Comparison of ENCODE assay signal across 1 cellular context in genomic region chr11:118002010-118002540, GRCh38.
TF ChIP-seq lines count a peak whose summit lies in the region.

No MANE protein-coding gene starts in this region.

TF ChIP-seq in K562, 482 proteins besides CTCF, POLR2A, EP300 and RAD21 (continued from another document and continues in another):
- TF ChIP-seq, protein P1, sequence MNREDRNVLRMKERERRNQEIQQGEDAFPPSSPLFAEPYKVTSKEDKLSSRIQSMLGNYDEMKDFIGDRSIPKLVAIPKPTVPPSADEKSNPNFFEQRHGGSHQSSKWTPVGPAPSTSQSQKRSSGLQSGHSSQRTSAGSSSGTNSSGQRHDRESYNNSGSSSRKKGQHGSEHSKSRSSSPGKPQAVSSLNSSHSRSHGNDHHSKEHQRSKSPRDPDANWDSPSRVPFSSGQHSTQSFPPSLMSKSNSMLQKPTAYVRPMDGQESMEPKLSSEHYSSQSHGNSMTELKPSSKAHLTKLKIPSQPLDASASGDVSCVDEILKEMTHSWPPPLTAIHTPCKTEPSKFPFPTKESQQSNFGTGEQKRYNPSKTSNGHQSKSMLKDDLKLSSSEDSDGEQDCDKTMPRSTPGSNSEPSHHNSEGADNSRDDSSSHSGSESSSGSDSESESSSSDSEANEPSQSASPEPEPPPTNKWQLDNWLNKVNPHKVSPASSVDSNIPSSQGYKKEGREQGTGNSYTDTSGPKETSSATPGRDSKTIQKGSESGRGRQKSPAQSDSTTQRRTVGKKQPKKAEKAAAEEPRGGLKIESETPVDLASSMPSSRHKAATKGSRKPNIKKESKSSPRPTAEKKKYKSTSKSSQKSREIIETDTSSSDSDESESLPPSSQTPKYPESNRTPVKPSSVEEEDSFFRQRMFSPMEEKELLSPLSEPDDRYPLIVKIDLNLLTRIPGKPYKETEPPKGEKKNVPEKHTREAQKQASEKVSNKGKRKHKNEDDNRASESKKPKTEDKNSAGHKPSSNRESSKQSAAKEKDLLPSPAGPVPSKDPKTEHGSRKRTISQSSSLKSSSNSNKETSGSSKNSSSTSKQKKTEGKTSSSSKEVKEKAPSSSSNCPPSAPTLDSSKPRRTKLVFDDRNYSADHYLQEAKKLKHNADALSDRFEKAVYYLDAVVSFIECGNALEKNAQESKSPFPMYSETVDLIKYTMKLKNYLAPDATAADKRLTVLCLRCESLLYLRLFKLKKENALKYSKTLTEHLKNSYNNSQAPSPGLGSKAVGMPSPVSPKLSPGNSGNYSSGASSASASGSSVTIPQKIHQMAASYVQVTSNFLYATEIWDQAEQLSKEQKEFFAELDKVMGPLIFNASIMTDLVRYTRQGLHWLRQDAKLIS (CRISPR knock-in tag; IDR thresholded peaks at IDR 0.05) = no peak
- TF ChIP-seq BMI1 (IDR thresholded peaks at IDR 0.05; ENCODE audit: low read length) = no peak
- TF ChIP-seq, protein P2, sequence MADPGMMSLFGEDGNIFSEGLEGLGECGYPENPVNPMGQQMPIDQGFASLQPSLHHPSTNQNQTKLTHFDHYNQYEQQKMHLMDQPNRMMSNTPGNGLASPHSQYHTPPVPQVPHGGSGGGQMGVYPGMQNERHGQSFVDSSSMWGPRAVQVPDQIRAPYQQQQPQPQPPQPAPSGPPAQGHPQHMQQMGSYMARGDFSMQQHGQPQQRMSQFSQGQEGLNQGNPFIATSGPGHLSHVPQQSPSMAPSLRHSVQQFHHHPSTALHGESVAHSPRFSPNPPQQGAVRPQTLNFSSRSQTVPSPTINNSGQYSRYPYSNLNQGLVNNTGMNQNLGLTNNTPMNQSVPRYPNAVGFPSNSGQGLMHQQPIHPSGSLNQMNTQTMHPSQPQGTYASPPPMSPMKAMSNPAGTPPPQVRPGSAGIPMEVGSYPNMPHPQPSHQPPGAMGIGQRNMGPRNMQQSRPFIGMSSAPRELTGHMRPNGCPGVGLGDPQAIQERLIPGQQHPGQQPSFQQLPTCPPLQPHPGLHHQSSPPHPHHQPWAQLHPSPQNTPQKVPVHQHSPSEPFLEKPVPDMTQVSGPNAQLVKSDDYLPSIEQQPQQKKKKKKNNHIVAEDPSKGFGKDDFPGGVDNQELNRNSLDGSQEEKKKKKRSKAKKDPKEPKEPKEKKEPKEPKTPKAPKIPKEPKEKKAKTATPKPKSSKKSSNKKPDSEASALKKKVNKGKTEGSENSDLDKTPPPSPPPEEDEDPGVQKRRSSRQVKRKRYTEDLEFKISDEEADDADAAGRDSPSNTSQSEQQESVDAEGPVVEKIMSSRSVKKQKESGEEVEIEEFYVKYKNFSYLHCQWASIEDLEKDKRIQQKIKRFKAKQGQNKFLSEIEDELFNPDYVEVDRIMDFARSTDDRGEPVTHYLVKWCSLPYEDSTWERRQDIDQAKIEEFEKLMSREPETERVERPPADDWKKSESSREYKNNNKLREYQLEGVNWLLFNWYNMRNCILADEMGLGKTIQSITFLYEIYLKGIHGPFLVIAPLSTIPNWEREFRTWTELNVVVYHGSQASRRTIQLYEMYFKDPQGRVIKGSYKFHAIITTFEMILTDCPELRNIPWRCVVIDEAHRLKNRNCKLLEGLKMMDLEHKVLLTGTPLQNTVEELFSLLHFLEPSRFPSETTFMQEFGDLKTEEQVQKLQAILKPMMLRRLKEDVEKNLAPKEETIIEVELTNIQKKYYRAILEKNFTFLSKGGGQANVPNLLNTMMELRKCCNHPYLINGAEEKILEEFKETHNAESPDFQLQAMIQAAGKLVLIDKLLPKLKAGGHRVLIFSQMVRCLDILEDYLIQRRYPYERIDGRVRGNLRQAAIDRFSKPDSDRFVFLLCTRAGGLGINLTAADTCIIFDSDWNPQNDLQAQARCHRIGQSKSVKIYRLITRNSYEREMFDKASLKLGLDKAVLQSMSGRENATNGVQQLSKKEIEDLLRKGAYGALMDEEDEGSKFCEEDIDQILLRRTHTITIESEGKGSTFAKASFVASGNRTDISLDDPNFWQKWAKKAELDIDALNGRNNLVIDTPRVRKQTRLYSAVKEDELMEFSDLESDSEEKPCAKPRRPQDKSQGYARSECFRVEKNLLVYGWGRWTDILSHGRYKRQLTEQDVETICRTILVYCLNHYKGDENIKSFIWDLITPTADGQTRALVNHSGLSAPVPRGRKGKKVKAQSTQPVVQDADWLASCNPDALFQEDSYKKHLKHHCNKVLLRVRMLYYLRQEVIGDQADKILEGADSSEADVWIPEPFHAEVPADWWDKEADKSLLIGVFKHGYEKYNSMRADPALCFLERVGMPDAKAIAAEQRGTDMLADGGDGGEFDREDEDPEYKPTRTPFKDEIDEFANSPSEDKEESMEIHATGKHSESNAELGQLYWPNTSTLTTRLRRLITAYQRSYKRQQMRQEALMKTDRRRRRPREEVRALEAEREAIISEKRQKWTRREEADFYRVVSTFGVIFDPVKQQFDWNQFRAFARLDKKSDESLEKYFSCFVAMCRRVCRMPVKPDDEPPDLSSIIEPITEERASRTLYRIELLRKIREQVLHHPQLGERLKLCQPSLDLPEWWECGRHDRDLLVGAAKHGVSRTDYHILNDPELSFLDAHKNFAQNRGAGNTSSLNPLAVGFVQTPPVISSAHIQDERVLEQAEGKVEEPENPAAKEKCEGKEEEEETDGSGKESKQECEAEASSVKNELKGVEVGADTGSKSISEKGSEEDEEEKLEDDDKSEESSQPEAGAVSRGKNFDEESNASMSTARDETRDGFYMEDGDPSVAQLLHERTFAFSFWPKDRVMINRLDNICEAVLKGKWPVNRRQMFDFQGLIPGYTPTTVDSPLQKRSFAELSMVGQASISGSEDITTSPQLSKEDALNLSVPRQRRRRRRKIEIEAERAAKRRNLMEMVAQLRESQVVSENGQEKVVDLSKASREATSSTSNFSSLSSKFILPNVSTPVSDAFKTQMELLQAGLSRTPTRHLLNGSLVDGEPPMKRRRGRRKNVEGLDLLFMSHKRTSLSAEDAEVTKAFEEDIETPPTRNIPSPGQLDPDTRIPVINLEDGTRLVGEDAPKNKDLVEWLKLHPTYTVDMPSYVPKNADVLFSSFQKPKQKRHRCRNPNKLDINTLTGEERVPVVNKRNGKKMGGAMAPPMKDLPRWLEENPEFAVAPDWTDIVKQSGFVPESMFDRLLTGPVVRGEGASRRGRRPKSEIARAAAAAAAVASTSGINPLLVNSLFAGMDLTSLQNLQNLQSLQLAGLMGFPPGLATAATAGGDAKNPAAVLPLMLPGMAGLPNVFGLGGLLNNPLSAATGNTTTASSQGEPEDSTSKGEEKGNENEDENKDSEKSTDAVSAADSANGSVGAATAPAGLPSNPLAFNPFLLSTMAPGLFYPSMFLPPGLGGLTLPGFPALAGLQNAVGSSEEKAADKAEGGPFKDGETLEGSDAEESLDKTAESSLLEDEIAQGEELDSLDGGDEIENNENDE (IDR thresholded peaks at IDR 0.05; ENCODE audit: low read depth, low read length) = no peak
- no peak for TF ChIP-seq TFAM (CRISPR knock-in tag; conservative IDR thresholded peaks at IDR 0.05)
- TF ChIP-seq SP2 (IDR thresholded peaks at IDR 0.05; ENCODE audit: extremely low read depth, low read depth, low read length, poor library complexity, severe bottlenecking) = no peak
- TF ChIP-seq, protein P3, sequence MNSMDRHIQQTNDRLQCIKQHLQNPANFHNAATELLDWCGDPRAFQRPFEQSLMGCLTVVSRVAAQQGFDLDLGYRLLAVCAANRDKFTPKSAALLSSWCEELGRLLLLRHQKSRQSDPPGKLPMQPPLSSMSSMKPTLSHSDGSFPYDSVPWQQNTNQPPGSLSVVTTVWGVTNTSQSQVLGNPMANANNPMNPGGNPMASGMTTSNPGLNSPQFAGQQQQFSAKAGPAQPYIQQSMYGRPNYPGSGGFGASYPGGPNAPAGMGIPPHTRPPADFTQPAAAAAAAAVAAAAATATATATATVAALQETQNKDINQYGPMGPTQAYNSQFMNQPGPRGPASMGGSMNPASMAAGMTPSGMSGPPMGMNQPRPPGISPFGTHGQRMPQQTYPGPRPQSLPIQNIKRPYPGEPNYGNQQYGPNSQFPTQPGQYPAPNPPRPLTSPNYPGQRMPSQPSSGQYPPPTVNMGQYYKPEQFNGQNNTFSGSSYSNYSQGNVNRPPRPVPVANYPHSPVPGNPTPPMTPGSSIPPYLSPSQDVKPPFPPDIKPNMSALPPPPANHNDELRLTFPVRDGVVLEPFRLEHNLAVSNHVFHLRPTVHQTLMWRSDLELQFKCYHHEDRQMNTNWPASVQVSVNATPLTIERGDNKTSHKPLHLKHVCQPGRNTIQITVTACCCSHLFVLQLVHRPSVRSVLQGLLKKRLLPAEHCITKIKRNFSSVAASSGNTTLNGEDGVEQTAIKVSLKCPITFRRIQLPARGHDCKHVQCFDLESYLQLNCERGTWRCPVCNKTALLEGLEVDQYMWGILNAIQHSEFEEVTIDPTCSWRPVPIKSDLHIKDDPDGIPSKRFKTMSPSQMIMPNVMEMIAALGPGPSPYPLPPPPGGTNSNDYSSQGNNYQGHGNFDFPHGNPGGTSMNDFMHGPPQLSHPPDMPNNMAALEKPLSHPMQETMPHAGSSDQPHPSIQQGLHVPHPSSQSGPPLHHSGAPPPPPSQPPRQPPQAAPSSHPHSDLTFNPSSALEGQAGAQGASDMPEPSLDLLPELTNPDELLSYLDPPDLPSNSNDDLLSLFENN (IDR thresholded peaks at IDR 0.05; ENCODE audit: low read depth in 2 of 2, low read length in 2 of 2) = no peak
- TF ChIP-seq ZNF253 (CRISPR knock-in tag; conservative IDR thresholded peaks at IDR 0.05) = no peak
- peak; percentile 80 for TF ChIP-seq TAF7 (tag; IDR thresholded peaks at IDR 0.05)
- no peak for TF ChIP-seq LCOR (CRISPR knock-in tag; IDR thresholded peaks at IDR 0.05)
- TF ChIP-seq KDM5B (IDR thresholded peaks at IDR 0.05; ENCODE audit: insufficient replicate concordance, low read depth, low read length) = no peak
- TF ChIP-seq PML (IDR thresholded peaks at IDR 0.05; ENCODE audit: low read length) = no peak
- peak; percentile 85 for TF ChIP-seq SMAD3 (CRISPR knock-in tag; conservative IDR thresholded peaks at IDR 0.05)
- TF ChIP-seq SAFB2 (IDR thresholded peaks at IDR 0.05; ENCODE audit: borderline replicate concordance, low read depth, low read length, severe bottlenecking) = no peak
- peak; percentile 53 for TF ChIP-seq MAFG (tag; conservative IDR thresholded peaks at IDR 0.05)
- 0 out of 2 replicates have a peak, but pooled peaks have one; percentile 14 for TF ChIP-seq GABPB2 (CRISPR knock-in tag; conservative IDR thresholded peaks at IDR 0.05)
- TF ChIP-seq, protein P4, sequence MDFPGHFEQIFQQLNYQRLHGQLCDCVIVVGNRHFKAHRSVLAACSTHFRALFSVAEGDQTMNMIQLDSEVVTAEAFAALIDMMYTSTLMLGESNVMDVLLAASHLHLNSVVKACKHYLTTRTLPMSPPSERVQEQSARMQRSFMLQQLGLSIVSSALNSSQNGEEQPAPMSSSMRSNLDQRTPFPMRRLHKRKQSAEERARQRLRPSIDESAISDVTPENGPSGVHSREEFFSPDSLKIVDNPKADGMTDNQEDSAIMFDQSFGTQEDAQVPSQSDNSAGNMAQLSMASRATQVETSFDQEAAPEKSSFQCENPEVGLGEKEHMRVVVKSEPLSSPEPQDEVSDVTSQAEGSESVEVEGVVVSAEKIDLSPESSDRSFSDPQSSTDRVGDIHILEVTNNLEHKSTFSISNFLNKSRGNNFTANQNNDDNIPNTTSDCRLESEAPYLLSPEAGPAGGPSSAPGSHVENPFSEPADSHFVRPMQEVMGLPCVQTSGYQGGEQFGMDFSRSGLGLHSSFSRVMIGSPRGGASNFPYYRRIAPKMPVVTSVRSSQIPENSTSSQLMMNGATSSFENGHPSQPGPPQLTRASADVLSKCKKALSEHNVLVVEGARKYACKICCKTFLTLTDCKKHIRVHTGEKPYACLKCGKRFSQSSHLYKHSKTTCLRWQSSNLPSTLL (IDR thresholded peaks at IDR 0.05) = no peak
- TF ChIP-seq, protein P5, sequence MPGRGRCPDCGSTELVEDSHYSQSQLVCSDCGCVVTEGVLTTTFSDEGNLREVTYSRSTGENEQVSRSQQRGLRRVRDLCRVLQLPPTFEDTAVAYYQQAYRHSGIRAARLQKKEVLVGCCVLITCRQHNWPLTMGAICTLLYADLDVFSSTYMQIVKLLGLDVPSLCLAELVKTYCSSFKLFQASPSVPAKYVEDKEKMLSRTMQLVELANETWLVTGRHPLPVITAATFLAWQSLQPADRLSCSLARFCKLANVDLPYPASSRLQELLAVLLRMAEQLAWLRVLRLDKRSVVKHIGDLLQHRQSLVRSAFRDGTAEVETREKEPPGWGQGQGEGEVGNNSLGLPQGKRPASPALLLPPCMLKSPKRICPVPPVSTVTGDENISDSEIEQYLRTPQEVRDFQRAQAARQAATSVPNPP (IDR thresholded peaks at IDR 0.05; ENCODE audit: borderline replicate concordance, insufficient read depth, insufficient read length) = no peak
- no peak for TF ChIP-seq PRPF4 (IDR thresholded peaks at IDR 0.05; ENCODE audit: insufficient read depth, low read depth, low read length, poor library complexity, severe bottlenecking)
- peak; percentile 85 for TF ChIP-seq STAT5A (IDR thresholded peaks at IDR 0.05; ENCODE audit: borderline replicate concordance, low read length)
- no peak for TF ChIP-seq ZNF655 (CRISPR knock-in tag; IDR thresholded peaks at IDR 0.05)
- TF ChIP-seq CTBP1 (IDR thresholded peaks at IDR 0.05; ENCODE audit: borderline replicate concordance) = peak; percentile 35; the same call in 1 of the 2 replicates
- no peak; the same call in 1 of the 2 replicates for TF ChIP-seq ZNF561 (CRISPR knock-in tag; conservative IDR thresholded peaks at IDR 0.05)
- no peak for TF ChIP-seq NCOA6 (IDR thresholded peaks at IDR 0.05)
- 0 out of 4 replicates have a peak, but pooled peaks of 1 of the 2 experiments have one; percentile 23 for TF ChIP-seq UBTF (IDR thresholded peaks at IDR 0.05; ENCODE audit: borderline replicate concordance in 1 of 2, low read depth in 2 of 2, low read length in 2 of 2)
